Comparison of ENCODE assay signal across 1 cellular context in the genomic region with DNA sequence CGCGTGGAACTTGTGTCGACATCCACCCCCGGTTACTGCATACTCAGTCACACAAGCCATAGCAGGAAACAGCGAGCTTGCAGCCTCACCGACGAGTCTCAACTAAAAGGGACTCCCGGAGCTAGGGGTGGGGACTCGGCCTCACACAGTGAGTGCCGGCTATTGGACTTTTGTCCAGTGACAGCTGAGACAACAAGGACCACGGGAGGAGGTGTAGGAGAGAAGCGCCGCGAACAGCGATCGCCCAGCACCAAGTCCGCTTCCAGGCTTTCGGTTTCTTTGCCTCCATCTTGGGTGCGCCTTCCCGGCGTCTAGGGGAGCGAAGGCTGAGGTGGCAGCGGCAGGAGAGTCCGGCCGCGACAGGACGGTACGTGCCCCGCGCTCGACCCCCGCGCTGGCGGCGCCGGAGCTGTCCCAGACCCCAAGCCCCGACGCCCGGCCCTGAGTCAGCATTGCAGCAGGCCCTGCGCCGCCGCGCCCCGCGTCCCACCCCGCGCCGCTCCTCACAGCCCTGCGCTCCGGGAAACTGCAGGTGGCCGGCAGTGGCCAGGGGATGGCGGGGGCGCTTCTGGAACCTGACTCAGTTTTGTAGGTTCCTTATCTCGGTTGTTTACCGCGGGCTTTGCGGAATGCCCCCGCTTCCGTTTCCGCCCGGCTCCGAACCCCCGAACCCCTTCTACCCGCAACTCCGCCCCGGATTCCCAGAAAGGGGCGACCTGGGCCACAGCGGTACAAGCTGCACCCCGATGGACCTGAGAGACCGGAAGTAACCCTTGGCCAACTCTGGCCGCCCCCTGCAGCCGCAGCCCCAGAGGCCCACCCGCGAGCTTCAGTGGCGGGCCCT.
A peak's percentile ranks its signal among the peaks of the same experiment; 100 is the strongest.
TF ChIP-seq lines count a peak whose summit lies in the region.

A gene (plus strand): TSS at position 50 of the 844 bp plus-strand sequence. CDS start 13,702 bp downstream, outside the sequence.

TF ChIP-seq in HepG2, 621 proteins besides CTCF, POLR2A, EP300 and RAD21 (continued from another document and continues in another):
- TF ChIP-seq MIER2 (CRISPR knock-in tag; IDR thresholded peaks at IDR 0.05) = peak; percentile 64; the same call in 1 of the 2 replicates
- TF ChIP-seq ZC3H13 (CRISPR knock-in tag; IDR thresholded peaks at IDR 0.05) = no peak; the same call in 1 of the 2 replicates
- TF ChIP-seq, protein P1, sequence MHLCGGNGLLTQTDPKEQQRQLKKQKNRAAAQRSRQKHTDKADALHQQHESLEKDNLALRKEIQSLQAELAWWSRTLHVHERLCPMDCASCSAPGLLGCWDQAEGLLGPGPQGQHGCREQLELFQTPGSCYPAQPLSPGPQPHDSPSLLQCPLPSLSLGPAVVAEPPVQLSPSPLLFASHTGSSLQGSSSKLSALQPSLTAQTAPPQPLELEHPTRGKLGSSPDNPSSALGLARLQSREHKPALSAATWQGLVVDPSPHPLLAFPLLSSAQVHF (CRISPR knock-in tag; IDR thresholded peaks at IDR 0.05) = no peak
- TF ChIP-seq, protein P2, sequence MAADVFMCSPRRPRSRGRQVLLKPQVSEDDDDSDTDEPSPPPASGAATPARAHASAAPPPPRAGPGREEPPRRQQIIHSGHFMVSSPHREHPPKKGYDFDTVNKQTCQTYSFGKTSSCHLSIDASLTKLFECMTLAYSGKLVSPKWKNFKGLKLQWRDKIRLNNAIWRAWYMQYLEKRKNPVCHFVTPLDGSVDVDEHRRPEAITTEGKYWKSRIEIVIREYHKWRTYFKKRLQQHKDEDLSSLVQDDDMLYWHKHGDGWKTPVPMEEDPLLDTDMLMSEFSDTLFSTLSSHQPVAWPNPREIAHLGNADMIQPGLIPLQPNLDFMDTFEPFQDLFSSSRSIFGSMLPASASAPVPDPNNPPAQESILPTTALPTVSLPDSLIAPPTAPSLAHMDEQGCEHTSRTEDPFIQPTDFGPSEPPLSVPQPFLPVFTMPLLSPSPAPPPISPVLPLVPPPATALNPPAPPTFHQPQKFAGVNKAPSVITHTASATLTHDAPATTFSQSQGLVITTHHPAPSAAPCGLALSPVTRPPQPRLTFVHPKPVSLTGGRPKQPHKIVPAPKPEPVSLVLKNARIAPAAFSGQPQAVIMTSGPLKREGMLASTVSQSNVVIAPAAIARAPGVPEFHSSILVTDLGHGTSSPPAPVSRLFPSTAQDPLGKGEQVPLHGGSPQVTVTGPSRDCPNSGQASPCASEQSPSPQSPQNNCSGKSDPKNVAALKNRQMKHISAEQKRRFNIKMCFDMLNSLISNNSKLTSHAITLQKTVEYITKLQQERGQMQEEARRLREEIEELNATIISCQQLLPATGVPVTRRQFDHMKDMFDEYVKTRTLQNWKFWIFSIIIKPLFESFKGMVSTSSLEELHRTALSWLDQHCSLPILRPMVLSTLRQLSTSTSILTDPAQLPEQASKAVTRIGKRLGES (CRISPR knock-in tag; IDR thresholded peaks at IDR 0.05; ENCODE audit: borderline replicate concordance) = peak; percentile 87; the same call in 1 of the 2 replicates
- TF ChIP-seq ZNF354B (CRISPR knock-in tag; IDR thresholded peaks at IDR 0.05) = no peak
- TF ChIP-seq, protein P3, sequence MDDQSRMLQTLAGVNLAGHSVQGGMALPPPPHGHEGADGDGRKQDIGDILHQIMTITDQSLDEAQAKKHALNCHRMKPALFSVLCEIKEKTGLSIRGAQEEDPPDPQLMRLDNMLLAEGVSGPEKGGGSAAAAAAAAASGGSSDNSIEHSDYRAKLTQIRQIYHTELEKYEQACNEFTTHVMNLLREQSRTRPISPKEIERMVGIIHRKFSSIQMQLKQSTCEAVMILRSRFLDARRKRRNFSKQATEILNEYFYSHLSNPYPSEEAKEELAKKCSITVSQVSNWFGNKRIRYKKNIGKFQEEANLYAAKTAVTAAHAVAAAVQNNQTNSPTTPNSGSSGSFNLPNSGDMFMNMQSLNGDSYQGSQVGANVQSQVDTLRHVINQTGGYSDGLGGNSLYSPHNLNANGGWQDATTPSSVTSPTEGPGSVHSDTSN (CRISPR knock-in tag; IDR thresholded peaks at IDR 0.05; ENCODE audit: borderline replicate concordance) = no peak
- peak; percentile 72 for TF ChIP-seq GLI4 (CRISPR knock-in tag; IDR thresholded peaks at IDR 0.05; ENCODE audit: borderline replicate concordance)
- TF ChIP-seq NCOA1 (CRISPR knock-in tag; IDR thresholded peaks at IDR 0.05) = 0 out of 2 replicates have a peak, but pooled peaks have one; percentile 39
- 0 out of 2 replicates have a peak, but pooled peaks have one; percentile 77 for TF ChIP-seq ZNF329 (CRISPR knock-in tag; IDR thresholded peaks at IDR 0.05; ENCODE audit: low read depth)
- TF ChIP-seq, protein P4, sequence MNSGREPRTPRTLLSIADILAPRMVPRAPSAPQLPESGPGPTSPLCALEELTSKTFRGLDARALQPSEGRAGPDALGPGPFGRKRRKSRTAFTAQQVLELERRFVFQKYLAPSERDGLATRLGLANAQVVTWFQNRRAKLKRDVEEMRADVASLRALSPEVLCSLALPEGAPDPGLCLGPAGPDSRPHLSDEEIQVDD (CRISPR knock-in tag; IDR thresholded peaks at IDR 0.05; ENCODE audit: borderline replicate concordance) = no peak
- TF ChIP-seq MBNL3 (CRISPR knock-in tag; conservative IDR thresholded peaks at IDR 0.05) = no peak
- TF ChIP-seq SOX6 (IDR thresholded peaks at IDR 0.05) = no peak
- no peak for TF ChIP-seq SOX6 (CRISPR knock-in tag; IDR thresholded peaks at IDR 0.05)
- TF ChIP-seq, protein P5, sequence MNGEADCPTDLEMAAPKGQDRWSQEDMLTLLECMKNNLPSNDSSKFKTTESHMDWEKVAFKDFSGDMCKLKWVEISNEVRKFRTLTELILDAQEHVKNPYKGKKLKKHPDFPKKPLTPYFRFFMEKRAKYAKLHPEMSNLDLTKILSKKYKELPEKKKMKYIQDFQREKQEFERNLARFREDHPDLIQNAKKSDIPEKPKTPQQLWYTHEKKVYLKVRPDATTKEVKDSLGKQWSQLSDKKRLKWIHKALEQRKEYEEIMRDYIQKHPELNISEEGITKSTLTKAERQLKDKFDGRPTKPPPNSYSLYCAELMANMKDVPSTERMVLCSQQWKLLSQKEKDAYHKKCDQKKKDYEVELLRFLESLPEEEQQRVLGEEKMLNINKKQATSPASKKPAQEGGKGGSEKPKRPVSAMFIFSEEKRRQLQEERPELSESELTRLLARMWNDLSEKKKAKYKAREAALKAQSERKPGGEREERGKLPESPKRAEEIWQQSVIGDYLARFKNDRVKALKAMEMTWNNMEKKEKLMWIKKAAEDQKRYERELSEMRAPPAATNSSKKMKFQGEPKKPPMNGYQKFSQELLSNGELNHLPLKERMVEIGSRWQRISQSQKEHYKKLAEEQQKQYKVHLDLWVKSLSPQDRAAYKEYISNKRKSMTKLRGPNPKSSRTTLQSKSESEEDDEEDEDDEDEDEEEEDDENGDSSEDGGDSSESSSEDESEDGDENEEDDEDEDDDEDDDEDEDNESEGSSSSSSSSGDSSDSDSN (CRISPR knock-in tag; IDR thresholded peaks at IDR 0.05) = peak; percentile 94
- TF ChIP-seq, protein P6, sequence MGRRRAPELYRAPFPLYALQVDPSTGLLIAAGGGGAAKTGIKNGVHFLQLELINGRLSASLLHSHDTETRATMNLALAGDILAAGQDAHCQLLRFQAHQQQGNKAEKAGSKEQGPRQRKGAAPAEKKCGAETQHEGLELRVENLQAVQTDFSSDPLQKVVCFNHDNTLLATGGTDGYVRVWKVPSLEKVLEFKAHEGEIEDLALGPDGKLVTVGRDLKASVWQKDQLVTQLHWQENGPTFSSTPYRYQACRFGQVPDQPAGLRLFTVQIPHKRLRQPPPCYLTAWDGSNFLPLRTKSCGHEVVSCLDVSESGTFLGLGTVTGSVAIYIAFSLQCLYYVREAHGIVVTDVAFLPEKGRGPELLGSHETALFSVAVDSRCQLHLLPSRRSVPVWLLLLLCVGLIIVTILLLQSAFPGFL (CRISPR knock-in tag; IDR thresholded peaks at IDR 0.05) = 0 out of 2 replicates have a peak, but pooled peaks have one; percentile 31
- TF ChIP-seq AHR (CRISPR knock-in tag; IDR thresholded peaks at IDR 0.05) = no peak
- TF ChIP-seq DMAP1 (CRISPR knock-in tag; IDR thresholded peaks at IDR 0.05) = peak; percentile 86
- TF ChIP-seq RFX1 (IDR thresholded peaks at IDR 0.05) = no peak
- peak; percentile 68 for TF ChIP-seq HMG20B (CRISPR knock-in tag; conservative IDR thresholded peaks at IDR 0.05)
- TF ChIP-seq HNRNPLL (IDR thresholded peaks at IDR 0.05; ENCODE audit: low read depth, low read length, poor library complexity, severe bottlenecking) = peak; percentile 76
- TF ChIP-seq ZNF207 (IDR thresholded peaks at IDR 0.05; ENCODE audit: borderline replicate concordance) = no peak
- peak; percentile 28 for TF ChIP-seq BRCA1 (CRISPR knock-in tag; IDR thresholded peaks at IDR 0.05)
- peak; percentile 71 for TF ChIP-seq FOXA3 (CRISPR knock-in tag; IDR thresholded peaks at IDR 0.05)
- TF ChIP-seq ZKSCAN5 (CRISPR knock-in tag; IDR thresholded peaks at IDR 0.05) = 0 out of 2 replicates have a peak, but pooled peaks have one; percentile 16
- no peak for TF ChIP-seq KMT2B (CRISPR knock-in tag; IDR thresholded peaks at IDR 0.05)
- TF ChIP-seq ZNF557 (CRISPR knock-in tag; IDR thresholded peaks at IDR 0.05) = 0 out of 2 replicates have a peak, but pooled peaks have one; percentile 11
- TF ChIP-seq NAIF1 (CRISPR knock-in tag; IDR thresholded peaks at IDR 0.05; ENCODE audit: borderline replicate concordance) = 0 out of 2 replicates have a peak, but pooled peaks have one; percentile 9
- TF ChIP-seq POGZ (CRISPR knock-in tag; IDR thresholded peaks at IDR 0.05) = peak; percentile 32; the same call in 1 of the 2 replicates
- TF ChIP-seq YEATS4 (CRISPR knock-in tag; IDR thresholded peaks at IDR 0.05; ENCODE audit: borderline replicate concordance) = peak; percentile 97
- TF ChIP-seq, protein P7, sequence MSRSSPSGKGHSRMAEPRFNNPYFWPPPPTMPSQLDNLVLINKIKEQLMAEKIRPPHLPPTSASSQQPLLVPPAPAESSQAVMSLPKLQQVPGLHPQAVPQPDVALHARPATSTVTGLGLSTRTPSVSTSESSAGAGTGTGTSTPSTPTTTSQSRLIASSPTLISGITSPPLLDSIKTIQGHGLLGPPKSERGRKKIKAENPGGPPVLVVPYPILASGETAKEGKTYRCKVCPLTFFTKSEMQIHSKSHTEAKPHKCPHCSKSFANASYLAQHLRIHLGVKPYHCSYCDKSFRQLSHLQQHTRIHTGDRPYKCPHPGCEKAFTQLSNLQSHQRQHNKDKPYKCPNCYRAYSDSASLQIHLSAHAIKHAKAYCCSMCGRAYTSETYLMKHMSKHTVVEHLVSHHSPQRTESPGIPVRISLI (CRISPR knock-in tag; IDR thresholded peaks at IDR 0.05; ENCODE audit: borderline replicate concordance) = no peak
- TF ChIP-seq TMF1 (CRISPR knock-in tag; IDR thresholded peaks at IDR 0.05; ENCODE audit: low read depth) = no peak
- TF ChIP-seq MXD4 (CRISPR knock-in tag; IDR thresholded peaks at IDR 0.05) = 0 out of 2 replicates have a peak, but pooled peaks have one; percentile 59
- TF ChIP-seq TOPORS (CRISPR knock-in tag; IDR thresholded peaks at IDR 0.05) = peak; percentile 18; the same call in 1 of the 2 replicates
- TF ChIP-seq, protein P8, sequence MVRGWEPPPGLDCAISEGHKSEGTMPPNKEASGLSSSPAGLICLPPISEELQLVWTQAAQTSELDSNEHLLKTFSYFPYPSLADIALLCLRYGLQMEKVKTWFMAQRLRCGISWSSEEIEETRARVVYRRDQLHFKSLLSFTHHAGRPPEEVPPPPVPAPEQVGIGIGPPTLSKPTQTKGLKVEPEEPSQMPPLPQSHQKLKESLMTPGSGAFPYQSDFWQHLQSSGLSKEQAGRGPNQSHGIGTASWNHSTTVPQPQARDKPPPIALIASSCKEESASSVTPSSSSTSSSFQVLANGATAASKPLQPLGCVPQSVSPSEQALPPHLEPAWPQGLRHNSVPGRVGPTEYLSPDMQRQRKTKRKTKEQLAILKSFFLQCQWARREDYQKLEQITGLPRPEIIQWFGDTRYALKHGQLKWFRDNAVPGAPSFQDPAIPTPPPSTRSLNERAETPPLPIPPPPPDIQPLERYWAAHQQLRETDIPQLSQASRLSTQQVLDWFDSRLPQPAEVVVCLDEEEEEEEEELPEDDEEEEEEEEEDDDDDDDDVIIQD (CRISPR knock-in tag; IDR thresholded peaks at IDR 0.05; ENCODE audit: low read depth) = no peak; the same call in 1 of the 2 replicates
- TF ChIP-seq, protein P9, sequence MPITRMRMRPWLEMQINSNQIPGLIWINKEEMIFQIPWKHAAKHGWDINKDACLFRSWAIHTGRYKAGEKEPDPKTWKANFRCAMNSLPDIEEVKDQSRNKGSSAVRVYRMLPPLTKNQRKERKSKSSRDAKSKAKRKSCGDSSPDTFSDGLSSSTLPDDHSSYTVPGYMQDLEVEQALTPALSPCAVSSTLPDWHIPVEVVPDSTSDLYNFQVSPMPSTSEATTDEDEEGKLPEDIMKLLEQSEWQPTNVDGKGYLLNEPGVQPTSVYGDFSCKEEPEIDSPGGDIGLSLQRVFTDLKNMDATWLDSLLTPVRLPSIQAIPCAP (CRISPR knock-in tag; IDR thresholded peaks at IDR 0.05; ENCODE audit: low read depth) = no peak; the same call in 1 of the 2 replicates
- TF ChIP-seq SIN3B (IDR thresholded peaks at IDR 0.05; ENCODE audit: low read length) = 0 out of 2 replicates have a peak, but pooled peaks have one; percentile 30
- TF ChIP-seq MIER3 (CRISPR knock-in tag; IDR thresholded peaks at IDR 0.05; ENCODE audit: borderline replicate concordance) = peak; percentile 70
- TF ChIP-seq SRY (CRISPR knock-in tag; IDR thresholded peaks at IDR 0.05) = 0 out of 2 replicates have a peak, but pooled peaks have one; percentile 20
- 0 out of 2 replicates have a peak, but pooled peaks have one; percentile 88 for TF ChIP-seq ZNF20 (CRISPR knock-in tag; IDR thresholded peaks at IDR 0.05)
- no peak; the same call in none of the 2 replicates for TF ChIP-seq HOXD1 (CRISPR knock-in tag; IDR thresholded peaks at IDR 0.05)
- TF ChIP-seq, protein P10, sequence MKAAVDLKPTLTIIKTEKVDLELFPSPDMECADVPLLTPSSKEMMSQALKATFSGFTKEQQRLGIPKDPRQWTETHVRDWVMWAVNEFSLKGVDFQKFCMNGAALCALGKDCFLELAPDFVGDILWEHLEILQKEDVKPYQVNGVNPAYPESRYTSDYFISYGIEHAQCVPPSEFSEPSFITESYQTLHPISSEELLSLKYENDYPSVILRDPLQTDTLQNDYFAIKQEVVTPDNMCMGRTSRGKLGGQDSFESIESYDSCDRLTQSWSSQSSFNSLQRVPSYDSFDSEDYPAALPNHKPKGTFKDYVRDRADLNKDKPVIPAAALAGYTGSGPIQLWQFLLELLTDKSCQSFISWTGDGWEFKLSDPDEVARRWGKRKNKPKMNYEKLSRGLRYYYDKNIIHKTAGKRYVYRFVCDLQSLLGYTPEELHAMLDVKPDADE (CRISPR knock-in tag; IDR thresholded peaks at IDR 0.05) = peak; percentile 86
- no peak; the same call in 1 of the 2 replicates for TF ChIP-seq ZNF563 (CRISPR knock-in tag; IDR thresholded peaks at IDR 0.05)
- peak; percentile 91 for TF ChIP-seq ZNF546 (CRISPR knock-in tag; conservative IDR thresholded peaks at IDR 0.05)
- TF ChIP-seq, protein P11, sequence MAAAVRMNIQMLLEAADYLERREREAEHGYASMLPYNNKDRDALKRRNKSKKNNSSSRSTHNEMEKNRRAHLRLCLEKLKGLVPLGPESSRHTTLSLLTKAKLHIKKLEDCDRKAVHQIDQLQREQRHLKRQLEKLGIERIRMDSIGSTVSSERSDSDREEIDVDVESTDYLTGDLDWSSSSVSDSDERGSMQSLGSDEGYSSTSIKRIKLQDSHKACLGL (CRISPR knock-in tag; IDR thresholded peaks at IDR 0.05) = peak; percentile 94
- 0 out of 2 replicates have a peak, but pooled peaks have one; percentile 76 for TF ChIP-seq KLF12 (CRISPR knock-in tag; IDR thresholded peaks at IDR 0.05; ENCODE audit: borderline replicate concordance)
